Comparison of ENCODE assay signal across 8 cellular contexts in genomic region chr17:19317359-19318095, GRCh38. TPM values are rescaled to one million over a fixed set of nuclear protein-coding genes. Genes with fewer than 3 reads are reported as not detected.
A peak's percentile ranks its signal among the peaks of the same experiment; 100 is the strongest.
DNase-seq lines count a peak whose midpoint lies in the region; ATAC-seq and TF ChIP-seq lines count a peak whose summit lies in the region.

No MANE protein-coding gene starts in this region.

- CTCF ChIA-PET in WTC11 (lab: Charles Lee) = interaction anchor here (0.6 to 2.1 kb wide), 5 partner anchors 20 to 130 kb away, joined by 3 to 8 read pairs (median 3); no protein-coding TSS in a partner anchor

- POLR2A ChIA-PET in WTC11 (lab: Charles Lee) = no interaction called here

- H3K9me3 Mint-ChIP-seq in WTC11 = no peaks in the 10 kb centered on the region

- peak overlapping the region; percentile 97 for H3K27ac Mint-ChIP-seq in WTC11

- peaks cover 27% of the 10 kb centered on the region for H3K36me3 Mint-ChIP-seq in WTC11

- no peak for TF ChIP-seq CTCF in WTC11 (IDR thresholded peaks at IDR 0.05)

- no peak overlapping the region for H3K4me3 Mint-ChIP-seq in WTC11

- peak; percentile 85 for DNase-seq in Daoy (ENCODE audit: low read depth)
- peak; percentile 94 for DNase-seq in WTC11 (ENCODE audit: low spot score)
- DNase-seq in hippocampal formation (lab: John Stamatoyannopoulos, UW) = peak; percentile 92 to 97
- peak; percentile 89 for DNase-seq in renal cortical epithelial cell (ENCODE audit: low read depth)
- no peak for DNase-seq in NCI-H2081 (lab: John Stamatoyannopoulos, UW)
- no peak for DNase-seq in NCI-H446 treated with DMSO at 0.1 percent for 48 hours (lab: John Stamatoyannopoulos, UW)

- ATAC-seq in HG03432 (IDR thresholded peaks at IDR 0.05; ENCODE audit: unreplicated experiment) (peak; percentile 77), WTC11 (peak; percentile 95), GM18520 (IDR thresholded peaks at IDR 0.05; ENCODE audit: unreplicated experiment) (no peak)

- H3K27me3 Mint-ChIP-seq in WTC11 (ENCODE audit: low read depth) = no peaks in the 10 kb centered on the region

- H3K4me1 Mint-ChIP-seq in WTC11 = peaks cover 31% of the 10 kb centered on the region

TF ChIP-seq in WTC11, 78 proteins besides CTCF, POLR2A, EP300 and RAD21 (continues in another document):
- no peak for TF ChIP-seq ATF1 (CRISPR knock-in tag; IDR thresholded peaks at IDR 0.05)
- TF ChIP-seq, protein P1, sequence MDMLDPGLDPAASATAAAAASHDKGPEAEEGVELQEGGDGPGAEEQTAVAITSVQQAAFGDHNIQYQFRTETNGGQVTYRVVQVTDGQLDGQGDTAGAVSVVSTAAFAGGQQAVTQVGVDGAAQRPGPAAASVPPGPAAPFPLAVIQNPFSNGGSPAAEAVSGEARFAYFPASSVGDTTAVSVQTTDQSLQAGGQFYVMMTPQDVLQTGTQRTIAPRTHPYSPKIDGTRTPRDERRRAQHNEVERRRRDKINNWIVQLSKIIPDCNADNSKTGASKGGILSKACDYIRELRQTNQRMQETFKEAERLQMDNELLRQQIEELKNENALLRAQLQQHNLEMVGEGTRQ (CRISPR knock-in tag; IDR thresholded peaks at IDR 0.05) = 0 out of 2 replicates have a peak, but pooled peaks have one; percentile 29
- TF ChIP-seq, protein P2, sequence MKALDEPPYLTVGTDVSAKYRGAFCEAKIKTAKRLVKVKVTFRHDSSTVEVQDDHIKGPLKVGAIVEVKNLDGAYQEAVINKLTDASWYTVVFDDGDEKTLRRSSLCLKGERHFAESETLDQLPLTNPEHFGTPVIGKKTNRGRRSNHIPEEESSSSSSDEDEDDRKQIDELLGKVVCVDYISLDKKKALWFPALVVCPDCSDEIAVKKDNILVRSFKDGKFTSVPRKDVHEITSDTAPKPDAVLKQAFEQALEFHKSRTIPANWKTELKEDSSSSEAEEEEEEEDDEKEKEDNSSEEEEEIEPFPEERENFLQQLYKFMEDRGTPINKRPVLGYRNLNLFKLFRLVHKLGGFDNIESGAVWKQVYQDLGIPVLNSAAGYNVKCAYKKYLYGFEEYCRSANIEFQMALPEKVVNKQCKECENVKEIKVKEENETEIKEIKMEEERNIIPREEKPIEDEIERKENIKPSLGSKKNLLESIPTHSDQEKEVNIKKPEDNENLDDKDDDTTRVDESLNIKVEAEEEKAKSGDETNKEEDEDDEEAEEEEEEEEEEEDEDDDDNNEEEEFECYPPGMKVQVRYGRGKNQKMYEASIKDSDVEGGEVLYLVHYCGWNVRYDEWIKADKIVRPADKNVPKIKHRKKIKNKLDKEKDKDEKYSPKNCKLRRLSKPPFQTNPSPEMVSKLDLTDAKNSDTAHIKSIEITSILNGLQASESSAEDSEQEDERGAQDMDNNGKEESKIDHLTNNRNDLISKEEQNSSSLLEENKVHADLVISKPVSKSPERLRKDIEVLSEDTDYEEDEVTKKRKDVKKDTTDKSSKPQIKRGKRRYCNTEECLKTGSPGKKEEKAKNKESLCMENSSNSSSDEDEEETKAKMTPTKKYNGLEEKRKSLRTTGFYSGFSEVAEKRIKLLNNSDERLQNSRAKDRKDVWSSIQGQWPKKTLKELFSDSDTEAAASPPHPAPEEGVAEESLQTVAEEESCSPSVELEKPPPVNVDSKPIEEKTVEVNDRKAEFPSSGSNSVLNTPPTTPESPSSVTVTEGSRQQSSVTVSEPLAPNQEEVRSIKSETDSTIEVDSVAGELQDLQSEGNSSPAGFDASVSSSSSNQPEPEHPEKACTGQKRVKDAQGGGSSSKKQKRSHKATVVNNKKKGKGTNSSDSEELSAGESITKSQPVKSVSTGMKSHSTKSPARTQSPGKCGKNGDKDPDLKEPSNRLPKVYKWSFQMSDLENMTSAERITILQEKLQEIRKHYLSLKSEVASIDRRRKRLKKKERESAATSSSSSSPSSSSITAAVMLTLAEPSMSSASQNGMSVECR (CRISPR knock-in tag; IDR thresholded peaks at IDR 0.05; ENCODE audit: borderline replicate concordance) = no peak
- 0 out of 2 replicates have a peak, but pooled peaks have one; percentile 33 for TF ChIP-seq ZNF121 (CRISPR knock-in tag; IDR thresholded peaks at IDR 0.05)
- TF ChIP-seq TEAD1 (CRISPR knock-in tag; IDR thresholded peaks at IDR 0.05) = no peak; the same call in 1 of the 2 replicates
- peak; percentile 92 for TF ChIP-seq ETV6 (CRISPR knock-in tag; IDR thresholded peaks at IDR 0.05)
- TF ChIP-seq ZNF532 (CRISPR knock-in tag; IDR thresholded peaks at IDR 0.05; ENCODE audit: borderline replicate concordance) = no peak
- TF ChIP-seq SP1 (CRISPR knock-in tag; conservative IDR thresholded peaks at IDR 0.05) = peak; percentile 86
- TF ChIP-seq ATF2 (CRISPR knock-in tag; IDR thresholded peaks at IDR 0.05; ENCODE audit: borderline replicate concordance, low read depth) = no peak
- no peak for TF ChIP-seq RORB (CRISPR knock-in tag; IDR thresholded peaks at IDR 0.05)
- no peak for TF ChIP-seq HMGXB4 (CRISPR knock-in tag; IDR thresholded peaks at IDR 0.05)
- TF ChIP-seq FOXP4 (CRISPR knock-in tag; IDR thresholded peaks at IDR 0.05) = peak; percentile 65; the same call in 1 of the 2 replicates

RNA-seq across cellular contexts. Expression of gene B9D1, which starts 45.0 kb away (rescaled TPM):
- total RNA-seq in Daoy (2014; rRNA removed; shearing (Covaris generic)) = 33.8 and 42.5 TPM in 2 replicates
- total RNA-seq in WTC11 (2021) = 31.9 to 39.2 TPM (median 39.0 TPM) in 3 replicates
- 25.9 and 40.8 TPM in 2 replicates for total RNA-seq in renal cortical epithelial cell

Comparison
In these comparisons a context has a peak if more than half of its experiments do, and no peak if none do; other contexts are left out.
1. DNase-seq: peak in Daoy (single experiment), WTC11 (single experiment), hippocampal formation (2 of 2) and renal cortical epithelial cell (single experiment); none in NCI-H2081 (0 of 2) and NCI-H446 treated with DMSO at 0.1 percent for 48 hours (single experiment).